ENCODE assay signal across 8 cellular contexts in genomic region chr17:40075216-40076100, GRCh38. TPM values are rescaled to one million over a fixed set of nuclear protein-coding genes. Genes with fewer than 3 reads are reported as not detected.
DNase-seq lines count a peak whose midpoint lies in the region; ATAC-seq lines count a peak whose summit lies in the region.

No MANE protein-coding gene starts in this region.

- peaks cover 32% of the 10 kb centered on the region for H3K4me1 ChIP-seq in mesodermal cell (ENCODE audit: control insufficient read depth, insufficient read depth, low read length, poor library complexity, severe bottlenecking)

- no peaks in the 10 kb centered on the region for H3K36me3 ChIP-seq in mesodermal cell (ENCODE audit: control insufficient read depth, insufficient read depth, low read length)

- ATAC-seq in HG03520 (IDR thresholded peaks at IDR 0.05; ENCODE audit: unreplicated experiment) = no peak

- DNase-seq in SIG-M5 treated with dmso at 0.1 percent for 504 hours (lab: John Stamatoyannopoulos, UW; ENCODE audit: unreplicated experiment) (peak; percentile 43), SIG-M5 (lab: John Stamatoyannopoulos, UW) (no peak), NCI-H2227 (lab: John Stamatoyannopoulos, UW; ENCODE audit: unreplicated experiment) (peak; percentile 80)
- peak; percentile 76 to 79 for DNase-seq in activated CD4-positive, alpha-beta T cell treated with anti-CD3 and anti-CD28 coated beads, Interleukin-2, amount 50 U/mL, for 48 hours
- DNase-seq in effector CD4-positive, alpha-beta T cell = peak; percentile 61
- peak; percentile 85 for DNase-seq in stimulated activated CD8-positive, alpha-beta memory T cell treated with anti-CD3 and anti-CD28 coated beads, Interleukin-4, amount 100 ng/mL, for 48 hours

- no peaks in the 10 kb centered on the region for H3K9me3 ChIP-seq in mesodermal cell (ENCODE audit: control insufficient read depth, low read length)

- WGBS in mesodermal cell (ENCODE audit: insufficient coverage in 2 of 2), 2 experiments = 56 to 61% methylated on average over 10 to 13 of the region's 15 CpGs

- no peak overlapping the region for H3K4me3 ChIP-seq in mesodermal cell (ENCODE audit: extremely low read depth, insufficient read depth, low read length, poor library complexity, severe bottlenecking)

- H3K27ac ChIP-seq in mesodermal cell (ENCODE audit: low read depth, low read length, severe bottlenecking) = peak overlapping the region; percentile 66

RNA-seq across cellular contexts. Expression of gene THRA, which starts 12.7 kb away (rescaled TPM):
- 20.7 TPM for polyA plus RNA-seq in mesodermal cell (2013, experiment 1 of 2)
- 21.5 TPM for polyA plus RNA-seq in mesodermal cell (2013, experiment 2 of 2)

RNA-seq across cellular contexts. Expression of gene MED24, which starts 21.2 kb away (rescaled TPM):
- 73.9 TPM for polyA plus RNA-seq in mesodermal cell (2013, experiment 1 of 2)
- polyA plus RNA-seq in mesodermal cell (2013, experiment 2 of 2) = 73.6 TPM

RNA-seq across cellular contexts. Expression of gene NR1D1, which starts 24.9 kb away (rescaled TPM):
- polyA plus RNA-seq in mesodermal cell (2013, experiment 1 of 2) = 8.1 TPM
- polyA plus RNA-seq in mesodermal cell (2013, experiment 2 of 2) = 6.0 TPM

RNA-seq across cellular contexts. Expression of gene MSL1, which starts 46.3 kb away (rescaled TPM):
- polyA plus RNA-seq in mesodermal cell (2013, experiment 1 of 2) = 81.0 TPM
- 79.8 TPM for polyA plus RNA-seq in mesodermal cell (2013, experiment 2 of 2)
